ENCODE assay signal across 9 cellular contexts in genomic region chr17:44348234-44348987, GRCh38. TPM values are rescaled to one million over a fixed set of nuclear protein-coding genes. Genes with fewer than 3 reads are reported as not detected.
A peak's percentile ranks its signal among the peaks of the same experiment; 100 is the strongest.
DNase-seq lines count a peak whose midpoint lies in the region; ATAC-seq, FAIRE-seq and TF ChIP-seq lines count a peak whose summit lies in the region.
"Had no signal": no experiment of that assay in that cellular context is flagged by ENCODE, and none has a peak within 500 bp of the region (broad histone marks: within the 10 kb centered on the region; RNA-seq: fewer than 3 reads in every experiment).

No MANE protein-coding gene starts in this region.

- H3K27ac ChIP-seq in HL-60 (replicated peaks), result peak overlapping the region; percentile 20

- peaks cover 42% of the 10 kb centered on the region for H3K4me1 Mint-ChIP-seq in stimulated activated effector memory CD8-positive, alpha-beta T cell treated with anti-CD3 and anti-CD28 coated beads, Interleukin-12 subunit alpha, Interleukin-12 subunit beta, amount 100 ng/mL, for 72 hours

- no peak overlapping the region for H3K27ac Mint-ChIP-seq in stimulated activated effector memory CD8-positive, alpha-beta T cell treated with anti-CD3 and anti-CD28 coated beads, Interleukin-12 subunit alpha, Interleukin-12 subunit beta, amount 100 ng/mL, for 72 hours

- H3K4me3 ChIP-seq in HL-60 (replicated peaks; ENCODE audit: insufficient read depth, low read length) (no peak overlapping the region), bronchial epithelial cell (ENCODE audit: low read depth, low read length) (no peak overlapping the region)
- H3K4me3 ChIP-seq: upper lobe of left lung had no signal

- DNase-seq in CD1c-positive myeloid dendritic cell (ENCODE audit: extremely low spot score) (peak; percentile 95), HL-60 (ENCODE audit: low read depth in 1 of 2, low spot score in 1 of 2) (peak; percentile 83 to 88), bronchial epithelial cell (ENCODE audit: low read depth) (peak; percentile 97), D721Med (ENCODE audit: insufficient read length, low spot score) (no peak), NCI-H1105 (lab: John Stamatoyannopoulos, UW) (no peak), NCI-H1930 (lab: John Stamatoyannopoulos, UW) (no peak)
- DNase-seq in stimulated activated effector memory CD8-positive, alpha-beta T cell treated with anti-CD3 and anti-CD28 coated beads, Interleukin-12 subunit alpha, Interleukin-12 subunit beta, amount 100 ng/mL, for 72 hours (ENCODE audit: low spot score in 2 of 2), result no peak

- no peak for FAIRE-seq in bronchial epithelial cell (lab: Jason Lieb, UNC)
- FAIRE-seq in D721Med (lab: Jason Lieb, UNC), result no peak

- H3K36me3 ChIP-seq in bronchial epithelial cell (ENCODE audit: control insufficient read depth, insufficient read depth, low read length), result peaks cover 33% of the 10 kb centered on the region

- TF ChIP-seq CTCF in HL-60 (IDR thresholded peaks at IDR 0.05; ENCODE audit: insufficient read depth, low read length) (no peak), bronchial epithelial cell (IDR thresholded peaks at IDR 0.05; ENCODE audit: insufficient read depth, low read length, severe bottlenecking) (no peak), D721Med (IDR thresholded peaks at IDR 0.05; ENCODE audit: insufficient read depth, missing control alignments) (no peak)

- no peaks in the 10 kb centered on the region for H3K9me3 Mint-ChIP-seq in stimulated activated effector memory CD8-positive, alpha-beta T cell treated with anti-CD3 and anti-CD28 coated beads, Interleukin-12 subunit alpha, Interleukin-12 subunit beta, amount 100 ng/mL, for 72 hours

- ATAC-seq in GM19455 (IDR thresholded peaks at IDR 0.05; ENCODE audit: unreplicated experiment), result peak; percentile 30
- peak; percentile 42 for ATAC-seq in stimulated activated effector memory CD8-positive, alpha-beta T cell treated with anti-CD3 and anti-CD28 coated beads, Interleukin-12 subunit alpha, Interleukin-12 subunit beta, amount 100 ng/mL, for 72 hours

- peaks cover 6% of the 10 kb centered on the region for H3K36me3 Mint-ChIP-seq in stimulated activated effector memory CD8-positive, alpha-beta T cell treated with anti-CD3 and anti-CD28 coated beads, Interleukin-12 subunit alpha, Interleukin-12 subunit beta, amount 100 ng/mL, for 72 hours

- H3K4me3 Mint-ChIP-seq in stimulated activated effector memory CD8-positive, alpha-beta T cell treated with anti-CD3 and anti-CD28 coated beads, Interleukin-12 subunit alpha, Interleukin-12 subunit beta, amount 100 ng/mL, for 72 hours, result no peak overlapping the region

- H3K27me3 ChIP-seq in HL-60 (ENCODE audit: insufficient read depth, poor library complexity, severe bottlenecking) (no peaks in the 10 kb centered on the region), bronchial epithelial cell (ENCODE audit: control insufficient read depth, insufficient read depth, low read length) (no peaks in the 10 kb centered on the region)
- H3K27me3 ChIP-seq: upper lobe of left lung had no signal

RNA-seq across cellular contexts. Expression of gene GRN, which starts 3.3 kb away (rescaled TPM):
- 200 and 513 TPM in 2 replicates for total RNA-seq in bronchial epithelial cell

RNA-seq across cellular contexts. Expression of gene FAM171A2, which starts 15.2 kb away (rescaled TPM):
- 0.53 and 0.90 TPM in 2 replicates for total RNA-seq in bronchial epithelial cell

RNA-seq across cellular contexts. Expression of gene SLC25A39, which starts 23.8 kb away (rescaled TPM):
- 83.7 and 113 TPM in 2 replicates for total RNA-seq in bronchial epithelial cell

RNA-seq across cellular contexts. Expression of gene RUNDC3A, which starts 40.0 kb away (rescaled TPM):
- 0.26 and 3.1 TPM in 2 replicates for total RNA-seq in bronchial epithelial cell

RNA-seq across cellular contexts. Expression of gene ITGA2B, which starts 41.0 kb away (rescaled TPM):
- total RNA-seq in bronchial epithelial cell, result under 0.01 TPM in 1 of 2 replicates, not detected in the other

Comparison
In these comparisons a context has a peak if more than half of its experiments do, and no peak if none do; other contexts are left out.
1. DNase-seq: peak in CD1c-positive myeloid dendritic cell (single experiment), HL-60 (2 of 2) and bronchial epithelial cell (single experiment); none in stimulated activated effector memory CD8-positive, alpha-beta T cell treated with anti-CD3 and anti-CD28 coated beads, Interleukin-12 subunit alpha, Interleukin-12 subunit beta, amount 100 ng/mL, for 72 hours (0 of 2), D721Med (single experiment), NCI-H1105 (single experiment) and NCI-H1930 (0 of 2).